In the genomic region with DNA sequence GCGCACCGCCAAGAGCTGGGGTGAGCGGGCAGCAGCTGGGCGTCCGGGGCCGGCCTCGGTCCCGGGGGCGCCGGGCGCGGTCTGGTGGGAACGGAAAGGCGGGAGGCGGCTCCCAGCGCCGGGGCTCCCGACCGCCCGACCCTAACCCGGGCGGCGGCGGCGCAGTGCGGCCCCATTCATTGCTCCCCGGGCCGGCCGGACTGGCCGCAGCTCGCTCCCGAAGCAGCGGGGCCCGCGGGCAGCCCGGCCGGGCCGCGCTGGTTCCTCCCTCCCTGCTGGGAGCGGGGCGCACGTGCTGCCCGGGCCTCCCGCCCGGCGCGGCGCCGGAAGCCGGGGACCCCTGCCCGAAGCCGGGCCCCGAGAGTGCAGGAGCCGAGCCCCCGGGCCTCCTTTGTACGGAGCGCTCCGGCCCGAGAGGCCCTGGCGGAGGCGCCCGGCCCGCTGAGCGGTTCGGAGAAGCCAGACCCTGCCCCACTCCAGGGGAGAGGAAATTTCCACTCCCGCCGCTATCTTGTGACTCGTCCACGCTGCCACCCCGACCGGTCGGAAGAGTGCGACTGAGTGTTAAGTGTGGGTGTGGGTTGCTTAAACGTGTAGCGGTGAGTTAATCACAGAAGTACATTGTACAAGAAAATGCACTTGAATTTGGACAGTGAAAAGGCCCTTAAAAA, we compare ENCODE assay signal across 8 cellular contexts. TPM values are rescaled to one million over a fixed set of nuclear protein-coding genes. Genes with fewer than 3 reads are reported as not detected.
A peak's percentile ranks its signal among the peaks of the same experiment; 100 is the strongest.
DNase-seq lines count a peak whose midpoint lies in the region; ATAC-seq and TF ChIP-seq lines count a peak whose summit lies in the region.

No MANE protein-coding gene starts in this region.

- H3K27ac ChIP-seq in WERI-Rb-1: peak overlapping the region; percentile 94
- peak overlapping the region; percentile 99 to 100 for H3K27ac ChIP-seq in breast epithelium

- no peaks in the 10 kb centered on the region for H3K9me3 ChIP-seq in WERI-Rb-1 (ENCODE audit: severe bottlenecking)
- H3K9me3 ChIP-seq in breast epithelium: no peaks in the 10 kb centered on the region

- intact Hi-C loops in breast epithelium (cut with DNase I; ENCODE audit: low total_unique reads): no loop called here

- H3K4me1 ChIP-seq in breast epithelium: no peaks in the 10 kb centered on the region

- DNase-seq in ELF-1 (ENCODE audit: low read depth, low spot score): peak; percentile 43
- DNase-seq in KG1 (lab: John Stamatoyannopoulos, UW): peak; percentile 41
- DNase-seq in WERI-Rb-1: peak; percentile 34
- DNase-seq in breast epithelium (ENCODE audit: low spot score in 2 of 2): peak in 1 of 2 donors; percentile 32
- DNase-seq in islet precursor cell: peak; percentile 75
- peak; percentile 48 to 56 for DNase-seq in stimulated activated CD4-positive, alpha-beta T cell treated with anti-CD3 and anti-CD28 coated beads, Interleukin-12 subunit alpha, Interleukin-12 subunit beta, amount 100 ng/mL, for 24 hours (ENCODE audit: low read depth in 2 of 2)
- no peak for DNase-seq in SKM-1 treated with dmso at 0.1 percent for 144 hours (lab: John Stamatoyannopoulos, UW; ENCODE audit: unreplicated experiment)

- H3K4me3 ChIP-seq in WERI-Rb-1 (ENCODE audit: low read depth, low read length) (peak overlapping the region; percentile 92), breast epithelium (peak overlapping the region; percentile 82 to 87 (median 82))

- H3K27me3 ChIP-seq in WERI-Rb-1 (ENCODE audit: insufficient read depth, low read depth, severe bottlenecking) (no peaks in the 10 kb centered on the region), breast epithelium (no peaks in the 10 kb centered on the region)

- no peak for TF ChIP-seq POLR2A in breast epithelium (IDR thresholded peaks at IDR 0.05)

- no peak for TF ChIP-seq CTCF in WERI-Rb-1 (IDR thresholded peaks at IDR 0.05; ENCODE audit: low read depth, low read length)
- TF ChIP-seq CTCF in breast epithelium (IDR thresholded peaks at IDR 0.05): no peak

- ATAC-seq in GM21528 (IDR thresholded peaks at IDR 0.05; ENCODE audit: low FRiP score, unreplicated experiment): peak; percentile 34

- peaks cover 3% of the 10 kb centered on the region for H3K36me3 ChIP-seq in WERI-Rb-1
- no peaks in the 10 kb centered on the region for H3K36me3 ChIP-seq in breast epithelium

RNA-seq across cellular contexts. Expression of a gene that starts 0.6 kb away (rescaled TPM):
- total RNA-seq in breast epithelium: 10 to 100 TPM; 47.2 to 88.8 (median 74.4) TPM
